ENCODE assay signal across 1 cellular context in the genomic region with DNA sequence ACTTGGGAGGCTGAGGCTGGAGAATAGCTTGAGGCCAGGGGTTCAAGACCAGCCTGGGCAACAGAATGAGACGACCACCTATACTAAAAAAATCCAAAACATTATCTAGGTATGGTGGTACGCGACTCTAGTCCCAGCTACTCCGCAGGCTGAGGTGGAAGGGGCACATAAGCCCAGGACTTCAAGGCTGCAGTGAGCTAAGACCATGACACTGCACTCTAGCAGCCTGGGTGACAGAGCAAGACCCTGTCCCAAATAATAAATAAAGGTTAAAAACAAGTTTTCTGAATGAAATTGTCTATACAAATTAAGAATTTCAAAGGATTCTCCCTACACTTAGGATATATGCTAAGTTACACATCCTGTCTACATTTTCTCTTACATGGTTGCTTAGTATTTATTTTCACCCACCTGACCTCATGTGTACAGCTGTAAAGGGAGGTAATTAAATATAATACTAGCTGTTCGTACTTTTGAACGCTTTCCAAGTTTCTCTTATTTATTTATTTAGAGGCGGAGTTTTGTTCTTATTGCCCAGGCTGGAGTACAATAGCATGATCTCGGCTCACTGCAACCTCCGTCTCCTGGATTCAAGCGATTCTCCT.
TF ChIP-seq lines count a peak whose summit lies in the region.

No MANE protein-coding gene starts in this region.

TF ChIP-seq in GM12878, 131 proteins besides CTCF, POLR2A, EP300 and RAD21 (continued from another document):
- TF ChIP-seq, protein P1, sequence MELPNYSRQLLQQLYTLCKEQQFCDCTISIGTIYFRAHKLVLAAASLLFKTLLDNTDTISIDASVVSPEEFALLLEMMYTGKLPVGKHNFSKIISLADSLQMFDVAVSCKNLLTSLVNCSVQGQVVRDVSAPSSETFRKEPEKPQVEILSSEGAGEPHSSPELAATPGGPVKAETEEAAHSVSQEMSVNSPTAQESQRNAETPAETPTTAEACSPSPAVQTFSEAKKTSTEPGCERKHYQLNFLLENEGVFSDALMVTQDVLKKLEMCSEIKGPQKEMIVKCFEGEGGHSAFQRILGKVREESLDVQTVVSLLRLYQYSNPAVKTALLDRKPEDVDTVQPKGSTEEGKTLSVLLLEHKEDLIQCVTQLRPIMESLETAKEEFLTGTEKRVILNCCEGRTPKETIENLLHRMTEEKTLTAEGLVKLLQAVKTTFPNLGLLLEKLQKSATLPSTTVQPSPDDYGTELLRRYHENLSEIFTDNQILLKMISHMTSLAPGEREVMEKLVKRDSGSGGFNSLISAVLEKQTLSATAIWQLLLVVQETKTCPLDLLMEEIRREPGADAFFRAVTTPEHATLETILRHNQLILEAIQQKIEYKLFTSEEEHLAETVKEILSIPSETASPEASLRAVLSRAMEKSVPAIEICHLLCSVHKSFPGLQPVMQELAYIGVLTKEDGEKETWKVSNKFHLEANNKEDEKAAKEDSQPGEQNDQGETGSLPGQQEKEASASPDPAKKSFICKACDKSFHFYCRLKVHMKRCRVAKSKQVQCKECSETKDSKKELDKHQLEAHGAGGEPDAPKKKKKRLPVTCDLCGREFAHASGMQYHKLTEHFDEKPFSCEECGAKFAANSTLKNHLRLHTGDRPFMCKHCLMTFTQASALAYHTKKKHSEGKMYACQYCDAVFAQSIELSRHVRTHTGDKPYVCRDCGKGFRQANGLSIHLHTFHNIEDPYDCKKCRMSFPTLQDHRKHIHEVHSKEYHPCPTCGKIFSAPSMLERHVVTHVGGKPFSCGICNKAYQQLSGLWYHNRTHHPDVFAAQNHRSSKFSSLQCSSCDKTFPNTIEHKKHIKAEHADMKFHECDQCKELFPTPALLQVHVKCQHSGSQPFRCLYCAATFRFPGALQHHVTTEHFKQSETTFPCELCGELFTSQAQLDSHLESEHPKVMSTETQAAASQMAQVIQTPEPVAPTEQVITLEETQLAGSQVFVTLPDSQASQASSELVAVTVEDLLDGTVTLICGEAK (IDR thresholded peaks at IDR 0.05; ENCODE audit: borderline replicate concordance): peak; percentile 65; the same call in 1 of the 2 replicates
